Comparison of ENCODE assay signal across 8 cellular contexts in the genomic region with DNA sequence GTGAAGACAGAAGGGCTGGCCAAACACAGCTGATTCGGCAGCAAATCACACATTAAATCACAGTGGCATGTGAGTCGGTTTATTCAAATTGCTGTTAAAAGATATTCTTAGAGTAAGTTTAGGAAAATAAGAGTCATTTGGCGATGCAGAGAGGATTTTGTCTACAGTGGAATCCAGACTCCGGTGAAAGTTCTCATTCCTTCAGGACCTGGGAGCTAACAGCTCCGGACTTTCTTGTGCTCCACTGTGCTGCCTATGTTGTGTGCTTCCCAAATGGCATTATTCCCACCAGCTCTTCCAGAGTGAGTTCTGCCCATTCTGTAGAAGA. TPM values are rescaled to one million over a fixed set of nuclear protein-coding genes. Genes with fewer than 3 reads are reported as not detected.
DNase-seq lines count a peak whose midpoint lies in the region; ATAC-seq, FAIRE-seq and TF ChIP-seq lines count a peak whose summit lies in the region.

No MANE protein-coding gene starts in this region.

- TF ChIP-seq POLR2A in IMR-90 (IDR thresholded peaks at IDR 0.05; ENCODE audit: low read depth, low read length): no peak

- in situ Hi-C loops in IMR-90 (cut with MboI; ENCODE audit: low sequenced_read_pairs): loop anchor here (5.0 to 25.0 kb wide), 2 partner anchors 75 to 150 kb away; partner anchors contain the start of gene FBXO30

- ATAC-seq in IMR-90 (ENCODE audit: low read depth) (no peak), HG03045 (IDR thresholded peaks at IDR 0.05; ENCODE audit: unreplicated experiment) (no peak), HG02623 (IDR thresholded peaks at IDR 0.05; ENCODE audit: unreplicated experiment) (no peak), HG03175 (IDR thresholded peaks at IDR 0.05; ENCODE audit: unreplicated experiment) (no peak), GM18858 (IDR thresholded peaks at IDR 0.05; ENCODE audit: unreplicated experiment) (no peak)
- no peak for ATAC-seq in stimulated activated naive B cell treated with anti-CD40 and anti-IgM and Interleukin-4, amounts not matched to agents 10 μg/mL and 1 μg/mL and 100 μg/mL, for 72 hours (replicated peaks)

- peaks cover 18% of the 10 kb centered on the region for H3K4me1 Mint-ChIP-seq in activated naive CD8-positive, alpha-beta T cell (ENCODE audit: low read depth)
- H3K4me1 Mint-ChIP-seq in stimulated activated naive B cell treated with anti-CD40 and anti-IgM and Interleukin-4, amounts not matched to agents 10 μg/mL and 1 μg/mL and 100 μg/mL, for 72 hours: peaks cover 0 to 17% of the 10 kb centered on the region in 2 donors

- H3K14ac ChIP-seq in IMR-90 (replicated peaks; ENCODE audit: low read depth, low read length): 0 out of 2 replicates have a peak overlapping the region, but pooled peaks have one; percentile 8

- no peak overlapping the region for H4K8ac ChIP-seq in IMR-90 (ENCODE audit: low read depth in 2 of 2, low read length in 2 of 2)

- no TSS peak for BruUV-seq in IMR-90 (replicated peaks; lab: Mats Ljungman, UMichigan)

- no peaks in the 10 kb centered on the region for H4K20me1 ChIP-seq in IMR-90 (ENCODE audit: insufficient read depth, low read length)
- no peaks in the 10 kb centered on the region for H4K20me1 ChIP-seq in keratinocyte (ENCODE audit: control insufficient read depth, extremely low read depth, insufficient read depth, low read length)

- H2AFZ ChIP-seq in IMR-90 (replicated peaks; ENCODE audit: low read length, poor library complexity): peak overlapping the region; percentile 73
- peak overlapping the region; percentile 20 for H2AFZ ChIP-seq in keratinocyte (ENCODE audit: control insufficient read depth, low read length)

- peak overlapping the region; percentile 12; the same call in 1 of the 2 replicates for H3K4me3 ChIP-seq in IMR-90 (ENCODE audit: insufficient read depth, low read depth, low read length)
- H3K4me3 ChIP-seq in keratinocyte (ENCODE audit: control insufficient read depth in 2 of 3, extremely low read depth in 1 of 3, insufficient read depth in 2 of 3, low read depth in 1 of 3, low read length in 3 of 3): no peak overlapping the region

- H2BK15ac ChIP-seq in IMR-90 (ENCODE audit: low read depth, low read length): no peak overlapping the region

- FAIRE-seq in keratinocyte (lab: Jason Lieb, UNC): no peak

- H2AK5ac ChIP-seq in IMR-90 (ENCODE audit: low read depth, low read length): no peak overlapping the region

- CTCF ChIA-PET in IMR-90 (lab: Yijun Ruan, JAX): no interaction called here

- no peak overlapping the region for H2BK20ac ChIP-seq in IMR-90 (ENCODE audit: low read depth, low read length)

- TF ChIP-seq CTCF in IMR-90 (conservative IDR thresholded peaks at IDR 0.05; ENCODE audit: low read depth, low read length): no peak
- TF ChIP-seq CTCF in keratinocyte (optimal IDR thresholded peaks at IDR 0.05 in 1 of 3, IDR thresholded peaks at IDR 0.05 in 1 of 3, conservative IDR thresholded peaks at IDR 0.05 in 1 of 3; ENCODE audit: extremely low read depth in 1 of 3, insufficient read depth in 2 of 3, low read length in 3 of 3): no peak

- peak overlapping the region; percentile 87 for H2BK5ac ChIP-seq in IMR-90 (ENCODE audit: low read depth, low read length, poor library complexity, severe bottlenecking)

- no peak overlapping the region for H3K18ac ChIP-seq in IMR-90 (ENCODE audit: low read depth, low read length)

- peaks cover 3% of the 10 kb centered on the region for H3K36me3 Mint-ChIP-seq in activated naive CD8-positive, alpha-beta T cell
- peaks cover 3% of the 10 kb centered on the region in 2 donors for H3K36me3 Mint-ChIP-seq in stimulated activated naive B cell treated with anti-CD40 and anti-IgM and Interleukin-4, amounts not matched to agents 10 μg/mL and 1 μg/mL and 100 μg/mL, for 72 hours

- no peak overlapping the region for H2BK120ac ChIP-seq in IMR-90 (ENCODE audit: low read depth, low read length)

- H3K4me2 ChIP-seq in IMR-90 (ENCODE audit: low read depth, low read length) (peak overlapping the region; percentile 89), keratinocyte (ENCODE audit: control insufficient read depth, extremely low read depth, insufficient read depth, low read depth, low read length) (peak overlapping the region; percentile 96)

- TF ChIP-seq RAD21 in IMR-90 (IDR thresholded peaks at IDR 0.05; ENCODE audit: low read length): no peak

- no peak overlapping the region for H4K5ac ChIP-seq in IMR-90 (ENCODE audit: low read depth, low read length)

- H3K27ac ChIP-seq in IMR-90 (ENCODE audit: insufficient read depth, low read length) (peak overlapping the region; percentile 76), keratinocyte (ENCODE audit: control insufficient read depth, insufficient read depth, low read length) (no peak overlapping the region)

- peak overlapping the region; percentile 100 for H3K27ac Mint-ChIP-seq in activated naive CD8-positive, alpha-beta T cell
- H3K27ac Mint-ChIP-seq in stimulated activated naive B cell treated with anti-CD40 and anti-IgM and Interleukin-4, amounts not matched to agents 10 μg/mL and 1 μg/mL and 100 μg/mL, for 72 hours: peak overlapping the region; percentile 65

- H3K27me3 ChIP-seq in IMR-90 (ENCODE audit: control insufficient read depth, insufficient read depth, low read length) (no peaks in the 10 kb centered on the region), keratinocyte (ENCODE audit: control insufficient read depth, extremely low read depth, insufficient read depth, low read length) (no peaks in the 10 kb centered on the region)

- 7% methylated on average over 2 of the region's 5 CpGs; no CpG with 5 or more reads in 1 of the 2 experiments for WGBS in IMR-90 (ENCODE audit: extremely low coverage in 2 of 2, insufficient read length in 1 of 2), 2 experiments

- H3K36me3 ChIP-seq in IMR-90 (ENCODE audit: control insufficient read depth, insufficient read depth, low read length) (no peaks in the 10 kb centered on the region), keratinocyte (ENCODE audit: control insufficient read depth in 2 of 2, extremely low read depth in 1 of 2, insufficient read depth in 2 of 2, low read length in 2 of 2) (no peaks in the 10 kb centered on the region)

- H3K4ac ChIP-seq in IMR-90 (ENCODE audit: low read depth, low read length): no peak overlapping the region

- H3K4me3 Mint-ChIP-seq in activated naive CD8-positive, alpha-beta T cell: peak overlapping the region; percentile 96
- H3K4me3 Mint-ChIP-seq in stimulated activated naive B cell treated with anti-CD40 and anti-IgM and Interleukin-4, amounts not matched to agents 10 μg/mL and 1 μg/mL and 100 μg/mL, for 72 hours: peak overlapping the region; percentile 53 to 99

- peak overlapping the region; percentile 17; the same call in 1 of the 2 replicates for H3K23ac ChIP-seq in IMR-90 (ENCODE audit: low read depth, low read length)

- no peaks in the 10 kb centered on the region; the same call in 1 of the 2 replicates for H3K9me1 ChIP-seq in IMR-90 (ENCODE audit: insufficient read depth, low read length)
- no peaks in the 10 kb centered on the region for H3K9me1 ChIP-seq in keratinocyte (ENCODE audit: control insufficient read depth, extremely low read depth, insufficient read depth, low read length)

- H3K56ac ChIP-seq in IMR-90 (ENCODE audit: extremely low read depth, insufficient read depth, low read length): no peak overlapping the region; the same call in 1 of the 2 replicates

- H4K91ac ChIP-seq in IMR-90 (ENCODE audit: insufficient read depth, low read depth, low read length): no peak overlapping the region

- dilution Hi-C loops in IMR-90 (cut with HindIII; ENCODE audit: low sequenced_read_pairs, unreplicated experiment) (no loop called here), keratinocyte (cut with MboI; ENCODE audit: extremely low pct_ligation_motif_present, low sequenced_read_pairs) (no loop called here)

- no peak overlapping the region for H2AK9ac ChIP-seq in IMR-90 (replicated peaks; ENCODE audit: low read depth, low read length, poor library complexity)

- H3K9me3 ChIP-seq in IMR-90 (ENCODE audit: control insufficient read depth, insufficient read depth, low read length) (no peaks in the 10 kb centered on the region), keratinocyte (ENCODE audit: control insufficient read depth, low read depth, low read length) (no peaks in the 10 kb centered on the region)

- peak; percentile 69 for DNase-seq in IMR-90
- DNase-seq in keratinocyte (ENCODE audit: low read depth, low spot score): no peak
- DNase-seq in stimulated activated naive B cell treated with anti-CD40 and anti-IgM and Interleukin-4, amounts not matched to agents 10 μg/mL and 1 μg/mL and 100 μg/mL, for 72 hours: no peak

- H3K79me2 ChIP-seq in keratinocyte (ENCODE audit: control insufficient read depth, insufficient read depth, low read length): no peaks in the 10 kb centered on the region

- H3K4me1 ChIP-seq in IMR-90 (ENCODE audit: control insufficient read depth, insufficient read depth, low read length) (no peaks in the 10 kb centered on the region), keratinocyte (ENCODE audit: control insufficient read depth, extremely low read depth, insufficient read depth, low read length) (peaks cover 8% of the 10 kb centered on the region)

- H3K9me3 Mint-ChIP-seq in activated naive CD8-positive, alpha-beta T cell (ENCODE audit: low read depth): no peaks in the 10 kb centered on the region
- peaks cover 0 to 4% of the 10 kb centered on the region in 2 donors for H3K9me3 Mint-ChIP-seq in stimulated activated naive B cell treated with anti-CD40 and anti-IgM and Interleukin-4, amounts not matched to agents 10 μg/mL and 1 μg/mL and 100 μg/mL, for 72 hours

- intact Hi-C loops in IMR-90 (cut with micrococcal nuclease): loop anchor here (1.0 to 5.0 kb wide), 3 partner anchors 12 to 150 kb away; no protein-coding TSS in a partner anchor

- no peaks in the 10 kb centered on the region for H3K27me3 Mint-ChIP-seq in activated naive CD8-positive, alpha-beta T cell
- no peaks in the 10 kb centered on the region for H3K27me3 Mint-ChIP-seq in stimulated activated naive B cell treated with anti-CD40 and anti-IgM and Interleukin-4, amounts not matched to agents 10 μg/mL and 1 μg/mL and 100 μg/mL, for 72 hours

- POLR2A ChIA-PET in IMR-90 (lab: Charles Lee; ENCODE audit: unreplicated experiment): no interaction called here

- H3K9ac ChIP-seq in IMR-90 (ENCODE audit: low read depth, low read length) (peak overlapping the region; percentile 19; the same call in 1 of the 2 replicates), keratinocyte (ENCODE audit: control insufficient read depth, extremely low read depth, insufficient read depth, low read length) (no peak overlapping the region)

- H3K79me1 ChIP-seq in IMR-90 (ENCODE audit: low read depth in 1 of 2, low read length in 2 of 2): peaks cover 2 to 3% of the 10 kb centered on the region in 2 experiments; a peak in 1 of 4 replicates

RNA-seq across cellular contexts. Expression of gene EPM2A, which starts 1.5 kb away (rescaled TPM):
- 3.9 and 4.5 TPM in 2 replicates for total RNA-seq in IMR-90 (2012; rRNA removed)
- polyA plus RNA-seq in IMR-90 (2012; rRNA removed) (2.1 and 2.4 TPM in 2 replicates), keratinocyte (2.4 to 3.6 TPM (median 2.4 TPM) in 3 replicates)
- polyA plus RNA-seq in IMR-90 (2012; cell fraction: cytosol; rRNA removed): 0.89 and 1.8 TPM in 2 replicates
- polyA plus RNA-seq in IMR-90 (2012; cell fraction: nucleus; rRNA removed; ENCODE audit: low replicate concordance): 2.6 and 3.3 TPM in 2 replicates
- polyA plus RNA-seq in keratinocyte (2011; ENCODE audit: low read depth): 5.0 TPM
- 3.2 and 4.1 TPM in 2 replicates for polyA plus RNA-seq in keratinocyte (2011; cell fraction: cytosol; rRNA removed)
- 3.8 and 4.5 TPM in 2 replicates for polyA plus RNA-seq in keratinocyte (2011; cell fraction: nucleus; rRNA removed)
- 1.7 and 2.7 TPM in 2 replicates for polyA plus RNA-seq in keratinocyte (2012; ENCODE audit: low replicate concordance)
- polyA minus RNA-seq in keratinocyte: 1.4 to 4.8 TPM (median 3.2 TPM) in 3 replicates
- polyA minus RNA-seq in keratinocyte (2011; cell fraction: cytosol; rRNA and poly(A)+ RNA removed): 11.5 TPM
- 5.7 and 7.6 TPM in 2 replicates for polyA minus RNA-seq in keratinocyte (2011; cell fraction: nucleus; rRNA and poly(A)+ RNA removed)
